ENCODE assay signal across 8 cellular contexts in the genomic region with DNA sequence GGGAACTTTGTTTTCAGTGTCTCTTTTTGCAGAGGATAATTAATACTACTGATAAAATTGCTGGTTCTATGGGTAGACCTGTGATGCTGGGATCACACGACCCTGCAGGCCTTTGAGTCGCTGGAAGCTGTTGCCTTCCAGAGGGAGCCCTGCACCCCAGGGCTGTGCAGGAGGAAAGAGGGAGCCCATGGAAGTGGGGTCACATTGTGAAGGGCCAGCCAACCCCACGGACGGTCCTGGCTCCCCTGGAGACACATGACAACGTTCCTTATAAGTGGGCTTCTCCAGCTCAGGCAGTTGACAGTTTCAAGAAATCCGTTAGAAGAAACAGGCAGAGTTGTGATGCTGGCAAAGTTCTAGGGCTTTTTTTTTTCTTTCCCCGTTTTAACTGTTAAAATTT.
"Had no signal": no experiment of that assay in that cellular context is flagged by ENCODE, and none has a peak within 500 bp of the region (broad histone marks: within the 10 kb centered on the region; RNA-seq: fewer than 3 reads in every experiment).

No MANE protein-coding gene starts in this region.

- H3K9me3 Mint-ChIP-seq: IgD-negative memory B cell had no signal

- H3K36me3 ChIP-seq: HAP-1 had no signal

- H3K4me1 Mint-ChIP-seq: IgD-negative memory B cell had no signal

- H3K27me3 Mint-ChIP-seq: IgD-negative memory B cell had no signal

- H3K4me3 Mint-ChIP-seq: IgD-negative memory B cell had no signal

- H3K4me1 ChIP-seq: HAP-1 had no signal

- H3K27ac ChIP-seq: GM23248, HL-60 had no signal

- H3K36me3 Mint-ChIP-seq: IgD-negative memory B cell had no signal

- H3K9me3 ChIP-seq: HAP-1 had no signal

- ATAC-seq: HCT116, HepG2 had no signal

- DNase-seq: GM23248, GOT3, H7 had no signal

- H3K27ac Mint-ChIP-seq: IgD-negative memory B cell had no signal

- H3K4me3 ChIP-seq: GM23248, HAP-1 had no signal
